Comparison of ENCODE assay signal across 8 cellular contexts in genomic region chr6:111487656-111488055, GRCh38. TPM values are rescaled to one million over a fixed set of nuclear protein-coding genes. Genes with fewer than 3 reads are reported as not detected.
A peak's percentile ranks its signal among the peaks of the same experiment; 100 is the strongest.
DNase-seq lines count a peak whose midpoint lies in the region; ATAC-seq and TF ChIP-seq lines count a peak whose summit lies in the region.

No MANE protein-coding gene starts in this region.

- peaks cover 0 to 16% of the 10 kb centered on the region in 2 donors for H3K4me1 ChIP-seq in right atrium auricular region

- H3K4me3 ChIP-seq in right atrium auricular region: no peak overlapping the region

- no peaks in the 10 kb centered on the region for H3K9me3 ChIP-seq in right atrium auricular region

- DNase-seq in AML-193 (lab: John Stamatoyannopoulos, UW) (peak; percentile 81 to 88), LHCN-M2 (ENCODE audit: low read depth) (peak; percentile 69), COLO829 (ENCODE audit: low spot score) (no peak), HT-29 (ENCODE audit: low spot score) (no peak), right atrium auricular region (ENCODE audit: low spot score) (no peak), NCI-H187 (lab: John Stamatoyannopoulos, UW) (no peak)

- H3K27ac ChIP-seq in cingulate gyrus (ENCODE audit: low read depth, low read length) (peak overlapping the region; percentile 39), right atrium auricular region (no peak overlapping the region)

- no peak for TF ChIP-seq CTCF in right atrium auricular region (IDR thresholded peaks at IDR 0.05)

- no peaks in the 10 kb centered on the region for H3K27me3 ChIP-seq in right atrium auricular region

- H3K36me3 ChIP-seq in right atrium auricular region: no peaks in the 10 kb centered on the region

- ATAC-seq in GM19438 (IDR thresholded peaks at IDR 0.05; ENCODE audit: low read depth, unreplicated experiment): peak; percentile 27

RNA-seq across cellular contexts. Expression of gene REV3L, which starts 4.6 kb away (rescaled TPM):
- 29.4 and 31.9 TPM in 2 replicates for total RNA-seq in LHCN-M2 (2014; rRNA removed)
- 5.3 TPM for polyA plus RNA-seq in LHCN-M2 (2012)
- 5.6 and 9.4 TPM in 2 replicates for total RNA-seq in HT-29 (2014; rRNA removed; shearing (Covaris generic))
- 10 to 100 TPM; 14.5 to 34.2 TPM for total RNA-seq in right atrium auricular region

Comparison
In these comparisons a context has a peak if more than half of its experiments do, and no peak if none do; other contexts are left out.
1. DNase-seq: peak in AML-193 (2 of 2) and LHCN-M2 (single experiment); none in COLO829 (single experiment), HT-29 (single experiment), right atrium auricular region (single experiment) and NCI-H187 (0 of 2).